6 cellular contexts compared by ENCODE assay signal in the genomic region with DNA sequence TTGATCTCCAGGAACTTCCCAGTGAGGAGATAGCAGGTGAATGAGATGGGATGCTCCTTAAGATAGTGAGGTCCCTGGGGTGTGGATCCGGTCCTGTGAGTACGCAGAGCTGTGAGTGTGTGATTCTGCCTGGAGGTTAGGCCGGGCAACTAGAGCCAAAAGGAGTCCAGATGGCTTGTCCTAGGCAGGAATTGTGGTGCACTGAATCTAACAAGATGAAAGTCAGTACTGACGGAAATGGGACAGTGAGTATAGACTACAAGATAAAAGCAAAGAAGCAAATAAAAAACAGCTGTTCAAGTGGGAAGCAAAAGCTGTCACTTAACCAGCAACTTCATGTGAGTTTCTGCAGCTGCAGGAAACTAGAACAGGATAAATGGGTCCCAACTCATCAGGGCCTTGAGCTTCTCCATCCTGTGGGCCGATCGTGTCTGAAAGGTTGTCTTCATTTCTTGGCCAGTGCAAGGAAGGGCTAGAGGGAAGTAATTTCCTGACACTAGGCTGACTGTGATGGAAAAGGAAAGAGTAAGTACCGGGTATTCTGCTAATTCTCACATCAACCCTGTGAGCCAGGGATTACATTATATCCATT.
DNase-seq lines count a peak whose midpoint lies in the region; ATAC-seq, FAIRE-seq and TF ChIP-seq lines count a peak whose summit lies in the region.
"Not testable (repeated sequence)": the region's sequence is repeated elsewhere in the genome, so short reads cannot be mapped to it uniquely, and the experiment has no call there.

No MANE protein-coding gene starts in this region.

- POLR2A ChIA-PET in OCI-LY7 (lab: Charles Lee), result not testable (repeated sequence)

- H3K9me3 ChIP-seq in OCI-LY7 (ENCODE audit: low read length), result not testable (repeated sequence)

- FAIRE-seq in GM12891 (lab: Jason Lieb, UNC), result peak; percentile 96
- FAIRE-seq in GM19239 (lab: Jason Lieb, UNC), result peak; percentile 91
- peak; percentile 93 for FAIRE-seq in bronchial epithelial cell (lab: Jason Lieb, UNC)

- peaks cover 18% of the 10 kb centered on the region for H3K4me1 ChIP-seq in OCI-LY7 (ENCODE audit: insufficient read depth, low read length, poor library complexity, severe bottlenecking)

- not testable (repeated sequence) for TF ChIP-seq CTCF in OCI-LY7 (conservative IDR thresholded peaks at IDR 0.05; ENCODE audit: low read length); bronchial epithelial cell (IDR thresholded peaks at IDR 0.05; ENCODE audit: insufficient read depth, low read length, severe bottlenecking)

- peak overlapping the region; percentile 28 for H3K27ac ChIP-seq in OCI-LY7 (ENCODE audit: low read depth, low read length, poor library complexity, severe bottlenecking)

- intact Hi-C loops in OCI-LY7 (cut with micrococcal nuclease; ENCODE audit: unreplicated experiment); Right ventricle myocardium superior (cut with DNase I); left ventricle myocardium superior (cut with micrococcal nuclease): not testable (repeated sequence)

- H3K79me2 ChIP-seq in OCI-LY7 (ENCODE audit: insufficient read depth, low read depth, low read length), result not testable (repeated sequence)

- CTCF ChIA-PET in OCI-LY7 (lab: Charles Lee; ENCODE audit: unreplicated experiment), result not testable (repeated sequence)

- DNase-seq in GM12891 (ENCODE audit: insufficient read length, low spot score); GM19239 (ENCODE audit: insufficient read length, low spot score); OCI-LY7 (ENCODE audit: low spot score); bronchial epithelial cell (ENCODE audit: low read depth); Right ventricle myocardium superior; left ventricle myocardium superior: not testable (repeated sequence)

- peak; percentile 68 for ATAC-seq in Right ventricle myocardium superior (ENCODE audit: poor library complexity)
- ATAC-seq in left ventricle myocardium superior, result peak; percentile 88

- H3K36me3 ChIP-seq in OCI-LY7 (ENCODE audit: insufficient read depth, low read length); bronchial epithelial cell (ENCODE audit: control insufficient read depth, insufficient read depth, low read length): not testable (repeated sequence)

- TF ChIP-seq POLR2A in GM12891 (IDR thresholded peaks at IDR 0.05; ENCODE audit: low read depth, low read length), result not testable (repeated sequence)

- not testable (repeated sequence) for H3K9me2 ChIP-seq in OCI-LY7 (ENCODE audit: insufficient read depth, low read length)

- not testable (repeated sequence) for H3K27me3 ChIP-seq in bronchial epithelial cell (ENCODE audit: control insufficient read depth, insufficient read depth, low read length)

- H4K20me1 ChIP-seq in OCI-LY7 (ENCODE audit: insufficient read depth, low read length), result not testable (repeated sequence)

- not testable (repeated sequence) for H2AFZ ChIP-seq in OCI-LY7 (ENCODE audit: low read length)

- BruUV-seq in OCI-LY7 (replicated peaks; lab: Mats Ljungman, UMichigan), result not testable (repeated sequence)

- H3K4me3 ChIP-seq in OCI-LY7 (ENCODE audit: low read depth, low read length, poor library complexity, severe bottlenecking); bronchial epithelial cell (ENCODE audit: low read depth, low read length): not testable (repeated sequence)

- not testable (repeated sequence) for H3K4me2 ChIP-seq in OCI-LY7 (ENCODE audit: low read length)
